1 cellular context compared by ENCODE assay signal in the genomic region with DNA sequence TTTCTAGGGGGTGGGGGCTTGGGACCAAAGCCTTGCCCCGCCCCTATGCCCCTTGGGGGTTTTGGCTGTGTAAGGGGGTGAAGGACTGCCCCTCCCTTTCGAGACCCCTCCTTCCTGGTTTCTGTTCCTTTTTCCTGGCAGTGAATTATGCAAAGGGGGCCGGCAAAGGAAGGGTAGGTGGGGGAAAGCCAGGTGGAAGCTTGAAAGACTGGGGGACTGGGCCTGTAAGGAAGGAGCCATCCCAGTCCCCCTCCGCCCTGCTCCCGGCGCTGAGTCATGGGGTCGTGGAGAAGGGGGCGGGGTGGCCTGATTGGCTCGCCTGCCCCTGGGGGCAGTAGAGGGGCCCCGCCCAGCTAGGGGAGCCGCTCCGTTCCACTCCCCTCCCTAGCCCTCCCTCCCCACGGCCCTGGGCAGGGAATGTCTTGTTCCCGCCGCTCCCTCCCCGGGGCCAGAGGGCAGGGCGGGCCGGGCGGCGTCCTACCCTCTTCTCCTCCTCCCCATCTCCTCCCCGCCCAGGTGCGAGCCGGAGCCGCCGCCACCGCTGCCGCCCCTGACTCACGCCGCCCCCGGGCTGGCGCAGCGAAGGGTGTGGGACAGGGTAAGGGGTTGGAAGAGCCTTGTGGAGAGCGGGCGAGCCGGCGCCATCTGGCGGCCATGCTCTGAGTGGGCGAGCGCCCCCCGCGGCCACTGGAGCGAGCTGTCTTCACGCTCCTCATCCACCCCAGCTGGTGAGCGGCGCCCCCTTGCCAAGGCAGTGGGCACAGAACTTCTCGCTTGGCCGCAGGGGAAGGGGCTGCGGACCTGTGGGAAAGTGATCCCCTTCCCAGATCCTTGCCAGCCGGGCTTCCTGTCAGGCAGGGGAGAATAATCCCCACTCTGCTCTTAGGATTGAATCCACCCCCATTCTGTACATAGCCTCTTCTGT.
TF ChIP-seq lines count a peak whose summit lies in the region.

No MANE protein-coding gene starts in this region.

TF ChIP-seq in GM23338, 12 proteins besides CTCF, POLR2A, EP300 and RAD21 (continued from another document):
- TF ChIP-seq, protein P1, sequence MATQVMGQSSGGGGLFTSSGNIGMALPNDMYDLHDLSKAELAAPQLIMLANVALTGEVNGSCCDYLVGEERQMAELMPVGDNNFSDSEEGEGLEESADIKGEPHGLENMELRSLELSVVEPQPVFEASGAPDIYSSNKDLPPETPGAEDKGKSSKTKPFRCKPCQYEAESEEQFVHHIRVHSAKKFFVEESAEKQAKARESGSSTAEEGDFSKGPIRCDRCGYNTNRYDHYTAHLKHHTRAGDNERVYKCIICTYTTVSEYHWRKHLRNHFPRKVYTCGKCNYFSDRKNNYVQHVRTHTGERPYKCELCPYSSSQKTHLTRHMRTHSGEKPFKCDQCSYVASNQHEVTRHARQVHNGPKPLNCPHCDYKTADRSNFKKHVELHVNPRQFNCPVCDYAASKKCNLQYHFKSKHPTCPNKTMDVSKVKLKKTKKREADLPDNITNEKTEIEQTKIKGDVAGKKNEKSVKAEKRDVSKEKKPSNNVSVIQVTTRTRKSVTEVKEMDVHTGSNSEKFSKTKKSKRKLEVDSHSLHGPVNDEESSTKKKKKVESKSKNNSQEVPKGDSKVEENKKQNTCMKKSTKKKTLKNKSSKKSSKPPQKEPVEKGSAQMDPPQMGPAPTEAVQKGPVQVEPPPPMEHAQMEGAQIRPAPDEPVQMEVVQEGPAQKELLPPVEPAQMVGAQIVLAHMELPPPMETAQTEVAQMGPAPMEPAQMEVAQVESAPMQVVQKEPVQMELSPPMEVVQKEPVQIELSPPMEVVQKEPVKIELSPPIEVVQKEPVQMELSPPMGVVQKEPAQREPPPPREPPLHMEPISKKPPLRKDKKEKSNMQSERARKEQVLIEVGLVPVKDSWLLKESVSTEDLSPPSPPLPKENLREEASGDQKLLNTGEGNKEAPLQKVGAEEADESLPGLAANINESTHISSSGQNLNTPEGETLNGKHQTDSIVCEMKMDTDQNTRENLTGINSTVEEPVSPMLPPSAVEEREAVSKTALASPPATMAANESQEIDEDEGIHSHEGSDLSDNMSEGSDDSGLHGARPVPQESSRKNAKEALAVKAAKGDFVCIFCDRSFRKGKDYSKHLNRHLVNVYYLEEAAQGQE (IDR thresholded peaks at IDR 0.05; ENCODE audit: unreplicated experiment): no peak
- TF ChIP-seq ZNF331 (CRISPR knock-in tag; IDR thresholded peaks at IDR 0.05; ENCODE audit: low read depth) (no peak), EZH2phosphoT487 (IDR thresholded peaks at IDR 0.05; ENCODE audit: unreplicated experiment) (no peak), NANOG (IDR thresholded peaks at IDR 0.05; ENCODE audit: borderline replicate concordance) (no peak), ZNF114 (CRISPR knock-in tag; IDR thresholded peaks at IDR 0.05) (no peak), EZH2 (IDR thresholded peaks at IDR 0.05; ENCODE audit: low read depth, unreplicated experiment) (no peak), ZNF462 (CRISPR knock-in tag; IDR thresholded peaks at IDR 0.05) (no peak), STAT1 (IDR thresholded peaks at IDR 0.05; ENCODE audit: unreplicated experiment) (no peak)
